1 cellular context compared by ENCODE assay signal in the genomic region with DNA sequence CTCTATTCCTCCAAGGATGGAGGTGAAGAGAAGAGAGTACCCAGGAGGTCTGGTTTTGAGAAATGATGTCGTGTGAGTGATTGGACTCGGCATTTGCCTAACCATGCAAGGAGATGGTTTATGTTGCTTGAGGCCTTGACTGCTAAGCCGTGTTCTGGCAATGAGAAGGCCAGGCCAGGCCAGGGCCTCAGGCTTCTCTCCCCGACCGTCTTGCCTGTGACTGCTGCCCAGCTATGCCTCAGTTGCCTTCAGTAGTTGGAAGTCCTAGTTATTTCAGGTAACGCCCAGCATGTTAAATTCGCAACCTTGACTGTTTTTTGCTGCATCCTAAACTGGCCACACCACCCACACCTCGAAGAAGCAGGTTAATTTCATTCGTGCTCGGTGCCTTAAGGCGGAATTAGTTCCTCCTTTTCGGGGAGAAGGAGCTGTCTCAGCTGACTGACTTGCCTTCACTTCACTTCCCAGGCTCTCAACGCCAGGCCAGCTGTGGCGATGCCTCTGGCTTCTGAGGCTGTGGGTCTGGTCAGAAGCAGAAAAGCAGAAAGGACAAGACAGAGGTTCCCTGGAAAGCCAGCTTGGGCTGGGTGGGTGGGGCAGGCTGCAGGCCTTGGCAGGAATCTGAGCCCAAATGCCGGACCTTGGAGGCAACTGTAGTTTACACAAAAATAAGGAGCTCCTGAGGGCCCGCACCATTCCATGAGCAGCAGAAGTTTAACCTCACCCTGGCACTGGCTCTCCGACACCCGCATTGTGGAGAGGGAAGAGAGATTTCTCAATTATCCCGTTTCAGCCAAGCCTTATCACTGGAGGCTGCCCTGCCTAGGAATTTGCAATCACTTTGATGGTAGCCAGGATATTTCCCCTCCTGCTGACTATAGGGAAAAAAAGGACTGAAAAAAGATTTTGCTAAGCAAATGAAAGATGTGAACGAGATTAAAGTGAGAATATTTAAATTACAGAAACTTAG.
TF ChIP-seq lines count a peak whose summit lies in the region.

No MANE protein-coding gene starts in this region.

TF ChIP-seq in H1, 55 proteins besides CTCF, POLR2A, EP300 and RAD21:
- TF ChIP-seq ZNF274 (IDR thresholded peaks at IDR 0.05; ENCODE audit: borderline replicate concordance, extremely low read depth, low read length), result no peak
- TF ChIP-seq NANOG (IDR thresholded peaks at IDR 0.05; ENCODE audit: insufficient read depth, low read depth, low read length, poor library complexity, severe bottlenecking), result no peak
- TF ChIP-seq EGR1 (IDR thresholded peaks at IDR 0.05; ENCODE audit: borderline replicate concordance, low read depth, low read length), result no peak
- TF ChIP-seq SIX5 (IDR thresholded peaks at IDR 0.05; ENCODE audit: low read depth, low read length), result no peak
- no peak for TF ChIP-seq BRCA1 (IDR thresholded peaks at IDR 0.05; ENCODE audit: low read depth, low read length)
- TF ChIP-seq SRF (IDR thresholded peaks at IDR 0.05; ENCODE audit: low read depth, low read length), result no peak
- no peak for TF ChIP-seq SP1 (IDR thresholded peaks at IDR 0.05; ENCODE audit: low read depth, low read length)
- no peak for TF ChIP-seq KDM1A (IDR thresholded peaks at IDR 0.05; ENCODE audit: borderline replicate concordance, low read length)
- TF ChIP-seq FOSL1 (IDR thresholded peaks at IDR 0.05; ENCODE audit: insufficient read depth, low read depth, low read length), result no peak
- no peak for TF ChIP-seq RBBP5 (IDR thresholded peaks at IDR 0.05; ENCODE audit: borderline replicate concordance, low read depth, low read length)
- TF ChIP-seq CBX5 (IDR thresholded peaks at IDR 0.05; ENCODE audit: low read depth, low read length), result no peak
- no peak for TF ChIP-seq CEBPB (IDR thresholded peaks at IDR 0.05; ENCODE audit: low read depth, low read length)
- TF ChIP-seq SUZ12 (IDR thresholded peaks at IDR 0.05; ENCODE audit: low read length), result no peak
- no peak for TF ChIP-seq SIRT6 (IDR thresholded peaks at IDR 0.05; ENCODE audit: low read length)
- TF ChIP-seq RXRA (IDR thresholded peaks at IDR 0.05; ENCODE audit: insufficient read depth, low read depth, low read length), result no peak
- TF ChIP-seq, protein P1, sequence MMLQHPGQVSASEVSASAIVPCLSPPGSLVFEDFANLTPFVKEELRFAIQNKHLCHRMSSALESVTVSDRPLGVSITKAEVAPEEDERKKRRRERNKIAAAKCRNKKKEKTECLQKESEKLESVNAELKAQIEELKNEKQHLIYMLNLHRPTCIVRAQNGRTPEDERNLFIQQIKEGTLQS (IDR thresholded peaks at IDR 0.05; ENCODE audit: insufficient read depth, low read depth, low read length), result no peak
- TF ChIP-seq, protein P2, sequence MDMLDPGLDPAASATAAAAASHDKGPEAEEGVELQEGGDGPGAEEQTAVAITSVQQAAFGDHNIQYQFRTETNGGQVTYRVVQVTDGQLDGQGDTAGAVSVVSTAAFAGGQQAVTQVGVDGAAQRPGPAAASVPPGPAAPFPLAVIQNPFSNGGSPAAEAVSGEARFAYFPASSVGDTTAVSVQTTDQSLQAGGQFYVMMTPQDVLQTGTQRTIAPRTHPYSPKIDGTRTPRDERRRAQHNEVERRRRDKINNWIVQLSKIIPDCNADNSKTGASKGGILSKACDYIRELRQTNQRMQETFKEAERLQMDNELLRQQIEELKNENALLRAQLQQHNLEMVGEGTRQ (IDR thresholded peaks at IDR 0.05; ENCODE audit: low read length), result no peak
TF ChIP-seq in H1: peak in this region for 0.
